ENCODE assay signal across 19 cellular contexts in the genomic region with DNA sequence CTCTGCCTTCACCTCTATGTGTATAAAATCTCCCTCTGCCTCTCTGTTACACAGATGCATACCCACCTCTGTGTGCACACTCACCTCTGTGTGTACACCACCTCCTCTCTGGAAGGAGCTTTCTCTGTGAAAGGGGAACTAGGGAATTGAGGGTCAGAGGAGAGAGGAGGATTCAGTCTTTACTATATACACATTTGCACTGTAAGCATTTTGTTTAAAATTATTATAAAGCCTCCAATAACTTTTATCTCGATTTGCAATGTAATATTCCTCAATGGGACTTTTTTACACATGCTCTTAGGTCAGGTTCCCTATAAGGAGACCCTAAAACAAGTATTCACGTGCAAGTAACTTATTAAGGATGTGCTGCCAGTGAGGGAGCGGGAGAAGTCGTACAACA.
DNase-seq lines count a peak whose midpoint lies in the region; ATAC-seq, FAIRE-seq and TF ChIP-seq lines count a peak whose summit lies in the region.
"Had no signal": no experiment of that assay in that cellular context is flagged by ENCODE, and none has a peak within 500 bp of the region (broad histone marks: within the 10 kb centered on the region; RNA-seq: fewer than 3 reads in every experiment).

No MANE protein-coding gene starts in this region.

- peak overlapping the region; percentile 22 for H3K27ac Mint-ChIP-seq in activated CD4-positive, alpha-beta T cell treated with anti-CD3 and anti-CD28 coated beads for 36 hours
- peak overlapping the region; percentile 19 for H3K27ac Mint-ChIP-seq in activated CD8-positive, alpha-beta T cell treated with anti-CD3 and anti-CD28 coated beads, Interleukin-2, amount 10 ng/mL, durations not matched to agents 7 days and 5 days
- peak overlapping the region; percentile 7 to 24 for H3K27ac Mint-ChIP-seq in effector memory CD8-positive, alpha-beta T cell
- H3K27ac Mint-ChIP-seq in MCF 10A (ENCODE audit: low read depth, unreplicated experiment): no peak overlapping the region

- no peaks in the 10 kb centered on the region for H3K27me3 Mint-ChIP-seq in activated CD4-positive, alpha-beta T cell treated with anti-CD3 and anti-CD28 coated beads for 36 hours
- no peaks in the 10 kb centered on the region for H3K27me3 Mint-ChIP-seq in activated CD8-positive, alpha-beta T cell treated with anti-CD3 and anti-CD28 coated beads, Interleukin-2, amount 10 ng/mL, durations not matched to agents 7 days and 5 days (ENCODE audit: low read depth)
- H3K27me3 Mint-ChIP-seq in effector memory CD8-positive, alpha-beta T cell: no peaks in the 10 kb centered on the region
- H3K27me3 Mint-ChIP-seq in MCF 10A (ENCODE audit: insufficient read depth, unreplicated experiment): no peaks in the 10 kb centered on the region
- H3K27me3 Mint-ChIP-seq: IgD-negative memory B cell had no signal

- no peak for TF ChIP-seq EP300 in A549 (IDR thresholded peaks at IDR 0.05)

- H3K4me3 Mint-ChIP-seq in activated CD4-positive, alpha-beta T cell treated with anti-CD3 and anti-CD28 coated beads for 36 hours: no peak overlapping the region
- no peak overlapping the region for H3K4me3 Mint-ChIP-seq in activated CD8-positive, alpha-beta T cell treated with anti-CD3 and anti-CD28 coated beads, Interleukin-2, amount 10 ng/mL, durations not matched to agents 7 days and 5 days
- H3K4me3 Mint-ChIP-seq in effector memory CD8-positive, alpha-beta T cell: no peak overlapping the region
- H3K4me3 Mint-ChIP-seq in MCF 10A (ENCODE audit: unreplicated experiment): no peak overlapping the region

- DNase-seq in activated CD4-positive, alpha-beta T cell treated with anti-CD3 and anti-CD28 coated beads for 36 hours: no peak
- DNase-seq in activated CD4-positive, alpha-beta T cell treated with anti-CD3 and anti-CD28 coated beads for 48 hours: no peak
- DNase-seq in A549 (ENCODE audit: low read depth in 1 of 2, low spot score in 1 of 2): no peak
- DNase-seq in activated CD8-positive, alpha-beta T cell treated with anti-CD3 and anti-CD28 coated beads, Interleukin-2, amount 10 ng/mL, durations not matched to agents 7 days and 5 days: no peak
- DNase-seq in effector memory CD8-positive, alpha-beta T cell: no peak
- no peak for DNase-seq in DMS79 treated with DMSO at 0.1 percent for 48 hours (lab: John Stamatoyannopoulos, UW)
- DNase-seq in MCF 10A (ENCODE audit: unreplicated experiment): no peak
- DNase-seq in NCI-H187 treated with DMSO at 0.1 percent for 48 hours (lab: John Stamatoyannopoulos, UW): no peak
- DNase-seq: 8988T, DMS53, NCI-H1436, NCI-H226, NCI-H69 had no signal

- ATAC-seq in activated CD4-positive, alpha-beta T cell treated with anti-CD3 and anti-CD28 coated beads for 36 hours: no peak
- no peak for ATAC-seq in A549
- ATAC-seq in activated CD8-positive, alpha-beta T cell treated with anti-CD3 and anti-CD28 coated beads, Interleukin-2, amount 10 ng/mL, durations not matched to agents 7 days and 5 days: no peak
- no peak for ATAC-seq in effector memory CD8-positive, alpha-beta T cell (replicated peaks)
- ATAC-seq: HCT116, Panc1, Right ventricle myocardium inferior had no signal

- no TSS peak for BruUV-seq in MCF 10A (replicated peaks; lab: Mats Ljungman, UMichigan)

- TF ChIP-seq RAD21 in A549 (conservative IDR thresholded peaks at IDR 0.05 in 1 of 2, IDR thresholded peaks at IDR 0.05 in 1 of 2): no peak

- no peak overlapping the region for H3K4me3 ChIP-seq in A549
- H3K4me3 ChIP-seq: BLaER1 treated with 17β-estradiol and CSF1 and Interleukin-3, amounts not matched to agents 10 nM and 100 nM had no signal

- intact Hi-C loops in activated CD4-positive, alpha-beta T cell treated with anti-CD3 and anti-CD28 coated beads for 36 hours (cut with DNase I, micrococcal nuclease): no loop called here
- intact Hi-C loops in MCF 10A (cut with micrococcal nuclease): no loop called here

- FAIRE-seq in A549 (lab: Jason Lieb, UNC): no peak
- FAIRE-seq: GM19239 had no signal

- H3K9me3 Mint-ChIP-seq in activated CD4-positive, alpha-beta T cell treated with anti-CD3 and anti-CD28 coated beads for 36 hours (ENCODE audit: low read depth): no peaks in the 10 kb centered on the region
- H3K9me3 Mint-ChIP-seq in activated CD8-positive, alpha-beta T cell treated with anti-CD3 and anti-CD28 coated beads, Interleukin-2, amount 10 ng/mL, durations not matched to agents 7 days and 5 days (ENCODE audit: insufficient read depth): no peaks in the 10 kb centered on the region
- H3K9me3 Mint-ChIP-seq in effector memory CD8-positive, alpha-beta T cell: no peaks in the 10 kb centered on the region
- H3K9me3 Mint-ChIP-seq in MCF 10A (ENCODE audit: unreplicated experiment): no peaks in the 10 kb centered on the region
- H3K9me3 Mint-ChIP-seq: IgD-negative memory B cell had no signal

- H3K4me2 ChIP-seq in A549: no peak overlapping the region
- H3K4me2 ChIP-seq: BLaER1 treated with 17β-estradiol and CSF1 and Interleukin-3, amounts not matched to agents 10 nM and 100 nM had no signal

- peaks cover 70% of the 10 kb centered on the region for H3K36me3 Mint-ChIP-seq in activated CD4-positive, alpha-beta T cell treated with anti-CD3 and anti-CD28 coated beads for 36 hours (ENCODE audit: low read depth)
- H3K36me3 Mint-ChIP-seq in activated CD8-positive, alpha-beta T cell treated with anti-CD3 and anti-CD28 coated beads, Interleukin-2, amount 10 ng/mL, durations not matched to agents 7 days and 5 days (ENCODE audit: low read depth): peaks cover 82% of the 10 kb centered on the region
- peaks cover 12% of the 10 kb centered on the region for H3K36me3 Mint-ChIP-seq in effector memory CD8-positive, alpha-beta T cell (ENCODE audit: insufficient read depth)
- no peaks in the 10 kb centered on the region for H3K36me3 Mint-ChIP-seq in MCF 10A (ENCODE audit: insufficient read depth, unreplicated experiment)

- POLR2A ChIA-PET in activated CD4-positive, alpha-beta T cell treated with anti-CD3 and anti-CD28 coated beads for 36 hours (lab: Charles Lee): no interaction called here
- POLR2A ChIA-PET in A549 (lab: Yijun Ruan, JAX) (no interaction called here), MCF 10A (lab: Yijun Ruan, JAX) (interaction anchor here (0.7 kb wide), 1 partner anchor 203 kb away, joined by 3 read pairs; no protein-coding TSS in a partner anchor)
- POLR2A ChIA-PET in activated CD8-positive, alpha-beta T cell treated with anti-CD3 and anti-CD28 coated beads, Interleukin-2, amount 10 ng/mL, durations not matched to agents 7 days and 5 days (lab: Charles Lee): interaction anchor here (0.9 kb wide), 1 partner anchor 151 kb away, joined by 4 read pairs; no protein-coding TSS in a partner anchor

- no peak for TF ChIP-seq POLR2A in A549 (IDR thresholded peaks at IDR 0.05; ENCODE audit: low read length)

- peaks cover 39% of the 10 kb centered on the region for H3K4me1 Mint-ChIP-seq in activated CD4-positive, alpha-beta T cell treated with anti-CD3 and anti-CD28 coated beads for 36 hours
- H3K4me1 Mint-ChIP-seq in activated CD8-positive, alpha-beta T cell treated with anti-CD3 and anti-CD28 coated beads, Interleukin-2, amount 10 ng/mL, durations not matched to agents 7 days and 5 days (ENCODE audit: low read depth): peaks cover 24% of the 10 kb centered on the region
- peaks cover 12 to 53% of the 10 kb centered on the region in 2 donors for H3K4me1 Mint-ChIP-seq in effector memory CD8-positive, alpha-beta T cell (ENCODE audit: low read depth in 2 of 2)
- no peaks in the 10 kb centered on the region for H3K4me1 Mint-ChIP-seq in MCF 10A (ENCODE audit: insufficient read depth, unreplicated experiment)

- TF ChIP-seq CTCF in A549 (IDR thresholded peaks at IDR 0.05) (no peak), MCF 10A (IDR thresholded peaks at IDR 0.05; ENCODE audit: unreplicated experiment) (no peak)

- CTCF ChIA-PET in activated CD4-positive, alpha-beta T cell treated with anti-CD3 and anti-CD28 coated beads for 36 hours (lab: Charles Lee): interaction anchor here (0.7 kb wide), 1 partner anchor 204 kb away, joined by 3 read pairs; no protein-coding TSS in a partner anchor
- CTCF ChIA-PET in A549 (lab: Yijun Ruan, JAX): no interaction called here
- CTCF ChIA-PET in activated CD8-positive, alpha-beta T cell treated with anti-CD3 and anti-CD28 coated beads, Interleukin-2, amount 10 ng/mL, durations not matched to agents 7 days and 5 days (lab: Charles Lee): no interaction called here
- CTCF ChIA-PET in MCF 10A (lab: Yijun Ruan, JAX): interaction anchor here (1.0 to 1.3 kb wide), 2 partner anchors 14 to 19 kb away, joined by 3 read pairs; no protein-coding TSS in a partner anchor

- H3K9me3 ChIP-seq in A549: no peaks in the 10 kb centered on the region; the same call in 2 of the 3 replicates

- no peak overlapping the region for H3K27ac ChIP-seq in A549
- H3K27ac ChIP-seq: BLaER1 treated with 17β-estradiol and CSF1 and Interleukin-3, amounts not matched to agents 10 nM and 100 nM had no signal

- H3K4me1 ChIP-seq in A549: peaks cover 9% of the 10 kb centered on the region; the same call in 1 of the 3 replicates

- WGBS in A549 (ENCODE audit: missing lambda C conversion rate): 67% methylated on average over 4 of the region's 4 CpGs

TF ChIP-seq in A549, 52 proteins besides CTCF, POLR2A, EP300 and RAD21:
- TF ChIP-seq RARB (CRISPR knock-in tag; IDR thresholded peaks at IDR 0.05) (no peak), MAFK (IDR thresholded peaks at IDR 0.05; ENCODE audit: partially characterized antibody) (peak; percentile 63), CHD2 (IDR thresholded peaks at IDR 0.05; ENCODE audit: low read length, partially characterized antibody) (no peak)

Comparison
In these comparisons a context has a peak if more than half of its experiments do, and no peak if none do; other contexts are left out.
1. CTCF ChIA-PET loops: an anchor here in activated CD4-positive, alpha-beta T cell treated with anti-CD3 and anti-CD28 coated beads for 36 hours (0.7 kb wide) and MCF 10A (1.0 to 1.3 kb wide); none called in A549 and activated CD8-positive, alpha-beta T cell treated with anti-CD3 and anti-CD28 coated beads, Interleukin-2, amount 10 ng/mL, durations not matched to agents 7 days and 5 days.
2. POLR2A ChIA-PET loops: an anchor here in activated CD8-positive, alpha-beta T cell treated with anti-CD3 and anti-CD28 coated beads, Interleukin-2, amount 10 ng/mL, durations not matched to agents 7 days and 5 days (0.9 kb wide) and MCF 10A (0.7 kb wide); none called in activated CD4-positive, alpha-beta T cell treated with anti-CD3 and anti-CD28 coated beads for 36 hours and A549.